ENCODE assay signal across 29 cellular contexts in the genomic region with DNA sequence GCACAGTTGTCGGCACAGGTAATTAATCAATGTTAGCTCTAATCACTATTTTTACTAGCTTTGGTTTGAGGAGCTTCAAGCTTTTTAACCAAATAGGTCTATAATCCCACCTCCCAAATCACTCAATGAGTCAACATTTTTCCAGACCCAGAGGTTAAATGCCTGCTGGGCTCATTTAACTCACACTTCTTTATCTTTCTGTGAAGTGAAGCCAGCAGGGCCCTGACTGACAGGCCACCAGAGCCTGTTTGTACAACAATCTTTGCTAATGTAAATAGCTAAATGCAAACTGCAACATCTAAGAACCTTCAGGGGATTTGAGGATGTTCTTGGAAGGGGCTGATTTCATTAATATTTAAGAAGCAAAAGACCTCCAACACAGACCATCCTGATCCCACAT.
DNase-seq lines count a peak whose midpoint lies in the region; ATAC-seq and TF ChIP-seq lines count a peak whose summit lies in the region.
"Had no signal": no experiment of that assay in that cellular context is flagged by ENCODE, and none has a peak within 500 bp of the region (broad histone marks: within the 10 kb centered on the region; RNA-seq: fewer than 3 reads in every experiment).

No MANE protein-coding gene starts in this region.

- no peaks in the 10 kb centered on the region for H3K9me3 ChIP-seq in lower lobe of right lung
- H3K9me3 ChIP-seq: breast epithelium, colonic mucosa, left lung, sigmoid colon, suprapubic skin had no signal

- no peak for ATAC-seq in GM21447 (IDR thresholded peaks at IDR 0.05; ENCODE audit: unreplicated experiment)
- ATAC-seq in lower lobe of right lung: no peak
- ATAC-seq: activated CD8-positive, alpha-beta memory T cell treated with anti-CD3 and anti-CD28 coated beads, Interleukin-2, amount 10 ng/mL, durations not matched to agents 7 days and 5 days; GM12878; HepG2; left lung; naive thymus-derived CD8-positive, alpha-beta T cell; stimulated activated memory B cell treated with anti-CD40 and anti-IgM and Interleukin-4, amounts not matched to agents 10 μg/mL and 1 μg/mL and 100 μg/mL, for 72 hours had no signal

- no peaks in the 10 kb centered on the region for H3K36me3 Mint-ChIP-seq in osteocyte (ENCODE audit: unreplicated experiment)
- no peaks in the 10 kb centered on the region for H3K36me3 Mint-ChIP-seq in activated T-helper 2 cell treated with anti-CD3 and anti-CD28 coated beads, Interferon-gamma antibody, Interleukin-2, Interleukin-4, amounts not matched to agents 10 μg/mL and 5 μg/mL and 100 μg/mL, durations not matched to agents 14 hours and 24 hours and 36 hours (ENCODE audit: low read depth)
- H3K36me3 Mint-ChIP-seq: activated CD8-positive, alpha-beta memory T cell treated with anti-CD3 and anti-CD28 coated beads, Interleukin-2, amount 10 ng/mL, durations not matched to agents 7 days and 5 days; CD14-positive monocyte; naive thymus-derived CD8-positive, alpha-beta T cell; stimulated activated memory B cell treated with anti-CD40 and anti-IgM and Interleukin-4, amounts not matched to agents 10 μg/mL and 1 μg/mL and 100 μg/mL, for 72 hours had no signal

- H3K4me3 ChIP-seq in lower lobe of right lung: no peak overlapping the region
- H3K4me3 ChIP-seq: breast epithelium, colonic mucosa, GM12878, left lung, sigmoid colon, suprapubic skin had no signal

- intact Hi-C loops in activated T-helper 2 cell treated with anti-CD3 and anti-CD28 coated beads, Interferon-gamma antibody, Interleukin-2, Interleukin-4, amounts not matched to agents 10 μg/mL and 5 μg/mL and 100 μg/mL, durations not matched to agents 14 hours and 24 hours and 36 hours (cut with micrococcal nuclease): no loop called here
- intact Hi-C loops in lower lobe of right lung (cut with DNase I): no loop called here

- H3K4me3 Mint-ChIP-seq in osteocyte (ENCODE audit: unreplicated experiment): no peak overlapping the region
- no peak overlapping the region for H3K4me3 Mint-ChIP-seq in activated T-helper 2 cell treated with anti-CD3 and anti-CD28 coated beads, Interferon-gamma antibody, Interleukin-2, Interleukin-4, amounts not matched to agents 10 μg/mL and 5 μg/mL and 100 μg/mL, durations not matched to agents 14 hours and 24 hours and 36 hours (ENCODE audit: low read depth)
- H3K4me3 Mint-ChIP-seq: activated CD8-positive, alpha-beta memory T cell treated with anti-CD3 and anti-CD28 coated beads, Interleukin-2, amount 10 ng/mL, durations not matched to agents 7 days and 5 days; CD14-positive monocyte; naive thymus-derived CD8-positive, alpha-beta T cell; stimulated activated memory B cell treated with anti-CD40 and anti-IgM and Interleukin-4, amounts not matched to agents 10 μg/mL and 1 μg/mL and 100 μg/mL, for 72 hours had no signal

- H3K4me1 ChIP-seq in lower lobe of right lung: no peaks in the 10 kb centered on the region
- H3K4me1 ChIP-seq: breast epithelium, colonic mucosa had no signal

- no peaks in the 10 kb centered on the region for H3K36me3 ChIP-seq in lower lobe of right lung
- H3K36me3 ChIP-seq: breast epithelium, colonic mucosa, left lung, sigmoid colon, suprapubic skin had no signal

- peaks cover 50% of the 10 kb centered on the region for H3K4me1 Mint-ChIP-seq in osteocyte (ENCODE audit: unreplicated experiment)
- H3K4me1 Mint-ChIP-seq in activated T-helper 2 cell treated with anti-CD3 and anti-CD28 coated beads, Interferon-gamma antibody, Interleukin-2, Interleukin-4, amounts not matched to agents 10 μg/mL and 5 μg/mL and 100 μg/mL, durations not matched to agents 14 hours and 24 hours and 36 hours (ENCODE audit: low read depth): no peaks in the 10 kb centered on the region
- H3K4me1 Mint-ChIP-seq: activated CD8-positive, alpha-beta memory T cell treated with anti-CD3 and anti-CD28 coated beads, Interleukin-2, amount 10 ng/mL, durations not matched to agents 7 days and 5 days; CD14-positive monocyte; stimulated activated memory B cell treated with anti-CD40 and anti-IgM and Interleukin-4, amounts not matched to agents 10 μg/mL and 1 μg/mL and 100 μg/mL, for 72 hours had no signal

- H3K27me3 Mint-ChIP-seq in osteocyte (ENCODE audit: unreplicated experiment): no peaks in the 10 kb centered on the region
- H3K27me3 Mint-ChIP-seq in activated T-helper 2 cell treated with anti-CD3 and anti-CD28 coated beads, Interferon-gamma antibody, Interleukin-2, Interleukin-4, amounts not matched to agents 10 μg/mL and 5 μg/mL and 100 μg/mL, durations not matched to agents 14 hours and 24 hours and 36 hours (ENCODE audit: low read depth): no peaks in the 10 kb centered on the region
- H3K27me3 Mint-ChIP-seq: activated CD8-positive, alpha-beta memory T cell treated with anti-CD3 and anti-CD28 coated beads, Interleukin-2, amount 10 ng/mL, durations not matched to agents 7 days and 5 days; stimulated activated memory B cell treated with anti-CD40 and anti-IgM and Interleukin-4, amounts not matched to agents 10 μg/mL and 1 μg/mL and 100 μg/mL, for 72 hours had no signal

- DNase-seq in DMS 273 (lab: John Stamatoyannopoulos, UW; ENCODE audit: unreplicated experiment) (peak; percentile 3), DMS 273 treated with DMSO at 0.1 percent for 48 hours (lab: John Stamatoyannopoulos, UW) (no peak), NCI-H2227 treated with DMSO at 0.1 percent for 48 hours (lab: John Stamatoyannopoulos, UW) (peak; percentile 8), iPS-NIHi11 (ENCODE audit: low spot score) (peak; percentile 18), osteocyte (ENCODE audit: extremely low spot score, unreplicated experiment) (no peak), lower lobe of right lung (no peak)
- no peak for DNase-seq in activated T-helper 2 cell treated with anti-CD3 and anti-CD28 coated beads, Interferon-gamma antibody, Interleukin-2, Interleukin-4, amounts not matched to agents 10 μg/mL and 5 μg/mL and 100 μg/mL, durations not matched to agents 14 hours and 24 hours and 36 hours (ENCODE audit: low spot score)
- DNase-seq: activated CD8-positive, alpha-beta memory T cell treated with anti-CD3 and anti-CD28 coated beads, Interleukin-2, amount 10 ng/mL, durations not matched to agents 7 days and 5 days; activated naive CD4-positive, alpha-beta T cell; activated T-cell treated with anti-CD3 and anti-CD28 coated beads, Interleukin-2, amount 50 U/mL, for 48 hours; colonic mucosa; left lung; naive thymus-derived CD8-positive, alpha-beta T cell; NCI-H187; NCI-H2171 treated with DMSO at 0.1 percent for 48 hours; NCI-H524 treated with DMSO at 0.1 percent for 48 hours; posterior cingulate gyrus; SHP77 treated with DMSO at 0.1 percent for 48 hours; sigmoid colon; stimulated activated CD4-positive, alpha-beta T cell treated with anti-CD3 and anti-CD28 coated beads, Interleukin-4, amount 100 ng/mL, for 4 hours had no signal

- no peaks in the 10 kb centered on the region for H3K9me3 Mint-ChIP-seq in osteocyte (ENCODE audit: unreplicated experiment)
- H3K9me3 Mint-ChIP-seq in activated T-helper 2 cell treated with anti-CD3 and anti-CD28 coated beads, Interferon-gamma antibody, Interleukin-2, Interleukin-4, amounts not matched to agents 10 μg/mL and 5 μg/mL and 100 μg/mL, durations not matched to agents 14 hours and 24 hours and 36 hours: no peaks in the 10 kb centered on the region
- H3K9me3 Mint-ChIP-seq: CD14-positive monocyte; naive thymus-derived CD8-positive, alpha-beta T cell; stimulated activated memory B cell treated with anti-CD40 and anti-IgM and Interleukin-4, amounts not matched to agents 10 μg/mL and 1 μg/mL and 100 μg/mL, for 72 hours had no signal

- H3K27me3 ChIP-seq in lower lobe of right lung (ENCODE audit: low read depth): no peaks in the 10 kb centered on the region
- H3K27me3 ChIP-seq: breast epithelium, colonic mucosa, left lung, sigmoid colon, suprapubic skin had no signal

- no peak for TF ChIP-seq CTCF in osteocyte (IDR thresholded peaks at IDR 0.05)
- TF ChIP-seq CTCF in lower lobe of right lung (IDR thresholded peaks at IDR 0.05): no peak

- H3K27ac ChIP-seq in lower lobe of right lung: no peak overlapping the region
- H3K27ac ChIP-seq: 22Rv1, breast epithelium, colonic mucosa, HL-60, left lung, sigmoid colon, suprapubic skin had no signal

- peak overlapping the region; percentile 42 for H3K27ac Mint-ChIP-seq in osteocyte (ENCODE audit: unreplicated experiment)
- no peak overlapping the region for H3K27ac Mint-ChIP-seq in activated T-helper 2 cell treated with anti-CD3 and anti-CD28 coated beads, Interferon-gamma antibody, Interleukin-2, Interleukin-4, amounts not matched to agents 10 μg/mL and 5 μg/mL and 100 μg/mL, durations not matched to agents 14 hours and 24 hours and 36 hours
- H3K27ac Mint-ChIP-seq: activated CD8-positive, alpha-beta memory T cell treated with anti-CD3 and anti-CD28 coated beads, Interleukin-2, amount 10 ng/mL, durations not matched to agents 7 days and 5 days; CD14-positive monocyte; naive thymus-derived CD8-positive, alpha-beta T cell; stimulated activated memory B cell treated with anti-CD40 and anti-IgM and Interleukin-4, amounts not matched to agents 10 μg/mL and 1 μg/mL and 100 μg/mL, for 72 hours had no signal

Comparison
In these comparisons a context has a peak if more than half of its experiments do, and no peak if none do; other contexts are left out.
1. DNase-seq: peak in DMS 273 (single experiment), NCI-H2227 treated with DMSO at 0.1 percent for 48 hours (single experiment) and iPS-NIHi11 (single experiment); none in DMS 273 treated with DMSO at 0.1 percent for 48 hours (single experiment), osteocyte (single experiment), activated T-helper 2 cell treated with anti-CD3 and anti-CD28 coated beads, Interferon-gamma antibody, Interleukin-2, Interleukin-4, amounts not matched to agents 10 μg/mL and 5 μg/mL and 100 μg/mL, durations not matched to agents 14 hours and 24 hours and 36 hours (single experiment) and lower lobe of right lung (single experiment).